21 cellular contexts compared by ENCODE assay signal in genomic region chr5:138372225-138372624, GRCh38. TPM values are rescaled to one million over a fixed set of nuclear protein-coding genes. Genes with fewer than 3 reads are reported as not detected.
DNase-seq lines count a peak whose midpoint lies in the region; ATAC-seq, FAIRE-seq and TF ChIP-seq lines count a peak whose summit lies in the region.
"Had no signal": no experiment of that assay in that cellular context is flagged by ENCODE, and none has a peak within 500 bp of the region (broad histone marks: within the 10 kb centered on the region; RNA-seq: fewer than 3 reads in every experiment).

No MANE protein-coding gene starts in this region.

- peaks cover 72% of the 10 kb centered on the region for H3K79me2 ChIP-seq in neural progenitor cell (ENCODE audit: low read depth)

- peak overlapping the region; percentile 46 for H3K27ac Mint-ChIP-seq in activated B cell treated with CpG ODN at 0.5 μM for 24 hours
- no peak overlapping the region for H3K27ac Mint-ChIP-seq in activated CD4-positive, alpha-beta memory T cell treated with anti-CD3 and anti-CD28 coated beads for 36 hours
- no peak overlapping the region for H3K27ac Mint-ChIP-seq in neural progenitor cell
- H3K27ac Mint-ChIP-seq: activated CD8-positive, alpha-beta memory T cell treated with anti-CD3 and anti-CD28 coated beads, Interleukin-2, amount 10 ng/mL, durations not matched to agents 7 days and 5 days; activated naive CD8-positive, alpha-beta T cell treated with anti-CD3 and anti-CD28 coated beads for 36 hours; B cell had no signal

- peaks cover 53% of the 10 kb centered on the region for H4K20me1 ChIP-seq in neural progenitor cell (ENCODE audit: low read depth)

- no peaks in the 10 kb centered on the region for H3F3A ChIP-seq in neural progenitor cell (ENCODE audit: low read depth)

- no peak overlapping the region for H3K27ac ChIP-seq in neural progenitor cell
- H3K27ac ChIP-seq: cardiac muscle cell, foreskin keratinocyte, right lobe of liver, SJSA1 had no signal

- H3K4me1 Mint-ChIP-seq in activated B cell treated with CpG ODN at 0.5 μM for 24 hours (peaks cover 36% of the 10 kb centered on the region), neural progenitor cell (no peaks in the 10 kb centered on the region)
- H3K4me1 Mint-ChIP-seq in activated CD4-positive, alpha-beta memory T cell treated with anti-CD3 and anti-CD28 coated beads for 36 hours (ENCODE audit: low read depth) = peaks cover 34% of the 10 kb centered on the region

- H3K27me3 ChIP-seq in neural progenitor cell = no peaks in the 10 kb centered on the region
- H3K27me3 ChIP-seq: cardiac muscle cell, foreskin keratinocyte, right lobe of liver, SJSA1 had no signal

- ATAC-seq in GM19463 (IDR thresholded peaks at IDR 0.05; ENCODE audit: unreplicated experiment) (peak; percentile 54), HG02870 (IDR thresholded peaks at IDR 0.05; ENCODE audit: unreplicated experiment) (peak; percentile 86), activated B cell treated with CpG ODN at 0.5 μM for 24 hours (ENCODE audit: low read depth) (peak; percentile 34), HG03139 (IDR thresholded peaks at IDR 0.05; ENCODE audit: unreplicated experiment) (no peak)
- ATAC-seq: activated CD8-positive, alpha-beta memory T cell treated with anti-CD3 and anti-CD28 coated beads, Interleukin-2, amount 10 ng/mL, durations not matched to agents 7 days and 5 days; foreskin keratinocyte; right lobe of liver had no signal

- CTCF ChIA-PET in activated B cell treated with CpG ODN at 0.5 μM for 24 hours (lab: Charles Lee) = interaction anchor here (7.6 kb wide), 1 partner anchor 19 kb away, joined by 61 read pairs; the partner anchor contains the start of gene KDM3B
- CTCF ChIA-PET in activated CD4-positive, alpha-beta memory T cell treated with anti-CD3 and anti-CD28 coated beads for 36 hours (lab: Charles Lee) = interaction anchor here (5.8 kb wide), 1 partner anchor 18 kb away, joined by 70 read pairs; the partner anchor contains the start of gene KDM3B

- intact Hi-C loops in activated B cell treated with CpG ODN at 0.5 μM for 24 hours (cut with micrococcal nuclease) = no loop called here
- intact Hi-C loops in activated CD4-positive, alpha-beta memory T cell treated with anti-CD3 and anti-CD28 coated beads for 36 hours (cut with micrococcal nuclease) = loop anchor here (5.0 kb wide), 1 partner anchor 35 kb away; no protein-coding TSS in a partner anchor

- H3K9me3 Mint-ChIP-seq in activated B cell treated with CpG ODN at 0.5 μM for 24 hours = no peaks in the 10 kb centered on the region
- no peaks in the 10 kb centered on the region for H3K9me3 Mint-ChIP-seq in activated CD4-positive, alpha-beta memory T cell treated with anti-CD3 and anti-CD28 coated beads for 36 hours
- H3K9me3 Mint-ChIP-seq in neural progenitor cell = no peaks in the 10 kb centered on the region
- H3K9me3 Mint-ChIP-seq: activated naive CD8-positive, alpha-beta T cell treated with anti-CD3 and anti-CD28 coated beads for 36 hours; immature natural killer cell had no signal

- H3K4me2 ChIP-seq in neural progenitor cell = no peak overlapping the region

- H3K9ac ChIP-seq in neural progenitor cell = no peak overlapping the region

- peaks cover 41% of the 10 kb centered on the region for H3K36me3 Mint-ChIP-seq in activated B cell treated with CpG ODN at 0.5 μM for 24 hours (ENCODE audit: low read depth)
- H3K36me3 Mint-ChIP-seq in activated CD4-positive, alpha-beta memory T cell treated with anti-CD3 and anti-CD28 coated beads for 36 hours = peaks cover 5% of the 10 kb centered on the region
- peaks cover 11% of the 10 kb centered on the region for H3K36me3 Mint-ChIP-seq in neural progenitor cell
- H3K36me3 Mint-ChIP-seq: activated naive CD8-positive, alpha-beta T cell treated with anti-CD3 and anti-CD28 coated beads for 36 hours had no signal

- H3K27me3 Mint-ChIP-seq in activated B cell treated with CpG ODN at 0.5 μM for 24 hours (no peaks in the 10 kb centered on the region), neural progenitor cell (ENCODE audit: insufficient read depth, low read depth) (no peaks in the 10 kb centered on the region)
- no peaks in the 10 kb centered on the region for H3K27me3 Mint-ChIP-seq in activated CD4-positive, alpha-beta memory T cell treated with anti-CD3 and anti-CD28 coated beads for 36 hours
- H3K27me3 Mint-ChIP-seq: activated CD8-positive, alpha-beta memory T cell treated with anti-CD3 and anti-CD28 coated beads, Interleukin-2, amount 10 ng/mL, durations not matched to agents 7 days and 5 days; activated naive CD8-positive, alpha-beta T cell treated with anti-CD3 and anti-CD28 coated beads for 36 hours; B cell had no signal

- TF ChIP-seq CTCF in activated B cell treated with CpG ODN at 0.5 μM for 24 hours (IDR thresholded peaks at IDR 0.05) (no peak), neural progenitor cell (IDR thresholded peaks at IDR 0.05) (no peak)

- peaks cover 4% of the 10 kb centered on the region for H3K36me3 ChIP-seq in neural progenitor cell

- peak; percentile 35 for FAIRE-seq in GM18507 (lab: Jason Lieb, UNC)
- FAIRE-seq: H1 had no signal

- no peaks in the 10 kb centered on the region for H3K9me3 ChIP-seq in neural progenitor cell (ENCODE audit: low read depth)
- H3K9me3 ChIP-seq: right lobe of liver, SJSA1 had no signal

- H3K4me3 ChIP-seq in neural progenitor cell = no peak overlapping the region
- H3K4me3 ChIP-seq: cardiac muscle cell, right lobe of liver, SJSA1 had no signal

- POLR2A ChIA-PET in activated B cell treated with CpG ODN at 0.5 μM for 24 hours (lab: Charles Lee) = interaction anchor here (5.2 kb wide), 1 partner anchor 19 kb away, joined by 41 read pairs; the partner anchor contains the start of gene KDM3B
- POLR2A ChIA-PET in activated CD4-positive, alpha-beta memory T cell treated with anti-CD3 and anti-CD28 coated beads for 36 hours (lab: Charles Lee) = interaction anchor here (1.8 kb wide), 1 partner anchor 20 kb away, joined by 7 read pairs; the partner anchor contains the start of gene KDM3B

- no peak for DNase-seq in GM18507 (ENCODE audit: extremely low spot score, insufficient read length, low read depth)
- DNase-seq in activated B cell treated with CpG ODN at 0.5 μM for 24 hours = no peak
- DNase-seq in SKM-1 (lab: John Stamatoyannopoulos, UW; ENCODE audit: unreplicated experiment) = no peak
- no peak for DNase-seq in activated CD4-positive, alpha-beta memory T cell treated with anti-CD3 and anti-CD28 coated beads for 36 hours
- DNase-seq in neural progenitor cell (ENCODE audit: low spot score) = no peak
- DNase-seq: activated CD8-positive, alpha-beta memory T cell treated with anti-CD3 and anti-CD28 coated beads, Interleukin-2, amount 10 ng/mL, durations not matched to agents 7 days and 5 days; activated naive CD8-positive, alpha-beta T cell treated with anti-CD3 and anti-CD28 coated beads for 36 hours; foreskin keratinocyte; immature natural killer cell; IMR-90; mesendoderm; NCI-H1048; right lobe of liver; stimulated activated CD4-positive, alpha-beta T cell treated with anti-CD3 and anti-CD28 coated beads, Interleukin-4, amount 100 ng/mL, for 24 hours had no signal

- H3K4me3 Mint-ChIP-seq in activated B cell treated with CpG ODN at 0.5 μM for 24 hours (no peak overlapping the region), neural progenitor cell (no peak overlapping the region)
- H3K4me3 Mint-ChIP-seq in activated CD4-positive, alpha-beta memory T cell treated with anti-CD3 and anti-CD28 coated beads for 36 hours = no peak overlapping the region
- H3K4me3 Mint-ChIP-seq: activated CD8-positive, alpha-beta memory T cell treated with anti-CD3 and anti-CD28 coated beads, Interleukin-2, amount 10 ng/mL, durations not matched to agents 7 days and 5 days; activated naive CD8-positive, alpha-beta T cell treated with anti-CD3 and anti-CD28 coated beads for 36 hours; B cell; immature natural killer cell had no signal

- H3K4me1 ChIP-seq in neural progenitor cell = no peaks in the 10 kb centered on the region
- H3K4me1 ChIP-seq: foreskin keratinocyte, right lobe of liver, SJSA1 had no signal

- no peak overlapping the region for H2AFZ ChIP-seq in neural progenitor cell (replicated peaks)

RNA-seq across cellular contexts. Expression of gene KDM3B, which starts 19.7 kb away (rescaled TPM):
- total RNA-seq in activated B cell treated with CpG ODN at 0.5 μM for 24 hours (85.5 and 94.0 TPM in 2 replicates), neural progenitor cell (ENCODE audit: low replicate concordance) (130 and 136 TPM in 2 replicates)
- 10 to 100 TPM; 38.6 to 39.6 TPM for total RNA-seq in activated CD4-positive, alpha-beta memory T cell treated with anti-CD3 and anti-CD28 coated beads for 36 hours

RNA-seq across cellular contexts. Expression of gene FAM53C, which starts 34.2 kb away (rescaled TPM):
- total RNA-seq in activated B cell treated with CpG ODN at 0.5 μM for 24 hours (23.5 and 24.9 TPM in 2 replicates), neural progenitor cell (ENCODE audit: low replicate concordance) (68.0 and 72.5 TPM in 2 replicates)
- total RNA-seq in activated CD4-positive, alpha-beta memory T cell treated with anti-CD3 and anti-CD28 coated beads for 36 hours = 10 to 100 TPM; 17.2 to 19.2 TPM

RNA-seq across cellular contexts. Expression of gene CDC25C, which starts 40.6 kb away (rescaled TPM):
- total RNA-seq in activated B cell treated with CpG ODN at 0.5 μM for 24 hours (0.42 TPM in 1 of 2 replicates, not detected in the other), neural progenitor cell (ENCODE audit: low replicate concordance) (45.8 and 48.6 TPM in 2 replicates)
- total RNA-seq in activated CD4-positive, alpha-beta memory T cell treated with anti-CD3 and anti-CD28 coated beads for 36 hours = 10 to 100 TPM; 19.1 to 19.2 TPM
- total RNA-seq: B cell had no signal

Comparison
In these comparisons a context has a peak if more than half of its experiments do, and no peak if none do; other contexts are left out.
1. RNA of gene CDC25C, which starts 40.6 kb away (total RNA-seq): 45.8 to 48.6 TPM in neural progenitor cell and 19.1 to 19.2 TPM in activated CD4-positive, alpha-beta memory T cell treated with anti-CD3 and anti-CD28 coated beads for 36 hours; 0.42 TPM in activated B cell treated with CpG ODN at 0.5 μM for 24 hours; every median in the first group is over 10 times any median in the second.